ENCODE assay signal across 19 cellular contexts in genomic region chr2:11566383-11566782, GRCh38. TPM values are rescaled to one million over a fixed set of nuclear protein-coding genes. Genes with fewer than 3 reads are reported as not detected.
A peak's percentile ranks its signal among the peaks of the same experiment; 100 is the strongest.
DNase-seq lines count a peak whose midpoint lies in the region; ATAC-seq, FAIRE-seq and TF ChIP-seq lines count a peak whose summit lies in the region.
"Had no signal": no experiment of that assay in that cellular context is flagged by ENCODE, and none has a peak within 500 bp of the region (broad histone marks: within the 10 kb centered on the region; RNA-seq: fewer than 3 reads in every experiment).

No MANE protein-coding gene starts in this region.

- no peaks in the 10 kb centered on the region for H3K79me2 ChIP-seq in K562 (ENCODE audit: control insufficient read depth, insufficient read depth, low read length)

- POLR2A ChIA-PET in K562 (lab: Yijun Ruan, JAX): interaction anchor here (1.4 kb wide), 1 partner anchor 16 kb away, joined by 3 read pairs; no protein-coding TSS in a partner anchor

- H3K27me3 Mint-ChIP-seq in activated CD8-positive, alpha-beta memory T cell treated with anti-CD3 and anti-CD28 coated beads, Interleukin-2, amount 10 ng/mL, durations not matched to agents 7 days and 5 days: peaks cover 7% of the 10 kb centered on the region

- CTCF ChIA-PET in K562 (lab: Yijun Ruan, JAX; ENCODE audit: low intra/inter-chr PET ratio): no interaction called here
- CTCF ChIA-PET in activated CD8-positive, alpha-beta memory T cell treated with anti-CD3 and anti-CD28 coated beads, Interleukin-2, amount 10 ng/mL, durations not matched to agents 7 days and 5 days (lab: Charles Lee): interaction anchor here (0.6 kb wide), 1 partner anchor 17 kb away, joined by 3 read pairs; no protein-coding TSS in a partner anchor

- H3K9me1 ChIP-seq in K562 (ENCODE audit: control insufficient read depth, insufficient read depth, low read length): no peaks in the 10 kb centered on the region

- H3K4me3 ChIP-seq in K562 (no peak overlapping the region), lower lobe of right lung (no peak overlapping the region), tibial artery (no peak overlapping the region)
- H3K4me3 ChIP-seq: GM12878, GM23248 had no signal

- no TSS peak for BruUV-seq in K562 (replicated peaks; lab: Mats Ljungman, UMichigan)

- H3K9ac ChIP-seq in K562 (ENCODE audit: insufficient read depth in 1 of 2, low read depth in 2 of 2, low read length in 2 of 2): no peak overlapping the region
- H3K9ac ChIP-seq: GM23248 had no signal

- H2AFZ ChIP-seq in K562 (ENCODE audit: low read depth, low read length): no peak overlapping the region
- H2AFZ ChIP-seq: GM23248 had no signal

- H4K20me1 ChIP-seq in K562 (replicated peaks; ENCODE audit: control insufficient read depth, insufficient read depth, low read length): peaks cover 3% of the 10 kb centered on the region; the same call in 1 of the 2 replicates

- no peaks in the 10 kb centered on the region for H3K9me3 Mint-ChIP-seq in activated CD8-positive, alpha-beta memory T cell treated with anti-CD3 and anti-CD28 coated beads, Interleukin-2, amount 10 ng/mL, durations not matched to agents 7 days and 5 days (ENCODE audit: low read depth)
- H3K9me3 Mint-ChIP-seq: CD4-positive, alpha-beta T cell had no signal

- TF ChIP-seq EP300 in K562 (IDR thresholded peaks at IDR 0.05; ENCODE audit: low read length): no peak

- H3K36me3 ChIP-seq in K562 (ENCODE audit: control insufficient read depth, insufficient read depth, low read length): no peaks in the 10 kb centered on the region
- H3K36me3 ChIP-seq in lower lobe of right lung: no peaks in the 10 kb centered on the region
- no peaks in the 10 kb centered on the region for H3K36me3 ChIP-seq in tibial artery

- no peak for TF ChIP-seq RAD21 in K562 (CRISPR knock-in tag; conservative IDR thresholded peaks at IDR 0.05 in 1 of 2, IDR thresholded peaks at IDR 0.05 in 1 of 2)

- no peak overlapping the region for H3K4me3 Mint-ChIP-seq in activated CD8-positive, alpha-beta memory T cell treated with anti-CD3 and anti-CD28 coated beads, Interleukin-2, amount 10 ng/mL, durations not matched to agents 7 days and 5 days
- H3K4me3 Mint-ChIP-seq: B cell; CD4-positive, alpha-beta T cell had no signal

- H3K27me3 ChIP-seq in K562 (ENCODE audit: control insufficient read depth in 2 of 2, insufficient read depth in 2 of 2, low read length in 2 of 2) (peaks cover 16 to 49% of the 10 kb centered on the region in 2 experiments; a peak in 4 of 5 replicates), lower lobe of right lung (ENCODE audit: low read depth) (no peaks in the 10 kb centered on the region), tibial artery (peaks cover 0 to 15% of the 10 kb centered on the region in 2 donors)

- intact Hi-C loops in K562 (cut with micrococcal nuclease) (no loop called here), lower lobe of right lung (cut with DNase I) (no loop called here), posterior vena cava (cut with DNase I) (no loop called here), tibial artery (cut with DNase I; ENCODE audit: low total_unique reads) (no loop called here)

- FAIRE-seq in K562 (lab: Jason Lieb, UNC): no peak
- FAIRE-seq: A204.1, GM12878, GM18507, H54 had no signal

- no peaks in the 10 kb centered on the region for H3K4me1 Mint-ChIP-seq in activated CD8-positive, alpha-beta memory T cell treated with anti-CD3 and anti-CD28 coated beads, Interleukin-2, amount 10 ng/mL, durations not matched to agents 7 days and 5 days
- H3K4me1 Mint-ChIP-seq: B cell had no signal

- H3K36me3 Mint-ChIP-seq in activated CD8-positive, alpha-beta memory T cell treated with anti-CD3 and anti-CD28 coated beads, Interleukin-2, amount 10 ng/mL, durations not matched to agents 7 days and 5 days: no peaks in the 10 kb centered on the region

- in situ Hi-C loops in K562 (cut with MboI): no loop called here

- WGBS in K562 (ENCODE audit: insufficient coverage, low coverage, missing lambda C conversion rate): 7% methylated on average over 14 of the region's 14 CpGs

- TF ChIP-seq POLR2A in K562 (conservative IDR thresholded peaks at IDR 0.05): no peak

- H3K9me3 ChIP-seq in K562 (replicated peaks; ENCODE audit: control insufficient read depth, insufficient read depth, low read depth, low read length) (no peaks in the 10 kb centered on the region), lower lobe of right lung (no peaks in the 10 kb centered on the region), tibial artery (no peaks in the 10 kb centered on the region)

- H3K4me2 ChIP-seq in K562 (ENCODE audit: insufficient read depth, low read length): no peak overlapping the region

- TF ChIP-seq CTCF in K562 (IDR thresholded peaks at IDR 0.05 in 2 of 3, conservative IDR thresholded peaks at IDR 0.05 in 1 of 3; ENCODE audit: insufficient read depth in 2 of 3, low read depth in 1 of 3, low read length in 3 of 3) (no peak), lower lobe of right lung (IDR thresholded peaks at IDR 0.05) (no peak), tibial artery (IDR thresholded peaks at IDR 0.05) (no peak)

- H3K27ac ChIP-seq in K562 (ENCODE audit: extremely low read depth, low read depth, low read length): no peak overlapping the region
- no peak overlapping the region for H3K27ac ChIP-seq in lower lobe of right lung
- H3K27ac ChIP-seq in tibial artery: no peak overlapping the region
- H3K27ac ChIP-seq: GM23248 had no signal

- ATAC-seq in K562 (no peak), lower lobe of right lung (no peak), HG02981 (IDR thresholded peaks at IDR 0.05; ENCODE audit: unreplicated experiment) (no peak)
- ATAC-seq in activated CD8-positive, alpha-beta memory T cell treated with anti-CD3 and anti-CD28 coated beads, Interleukin-2, amount 10 ng/mL, durations not matched to agents 7 days and 5 days: no peak
- ATAC-seq: GM12878 had no signal

- DNase-seq in K562 (ENCODE audit: extremely low read depth in 1 of 4, low spot score in 3 of 4) (peak in 1 of 4 experiments; percentile 27), lower lobe of right lung (peak; percentile 26), posterior vena cava (ENCODE audit: low spot score) (peak; percentile 62), tibial artery (peak; percentile 14 to 44), medulla oblongata (ENCODE audit: extremely low spot score) (no peak)
- DNase-seq in activated CD8-positive, alpha-beta memory T cell treated with anti-CD3 and anti-CD28 coated beads, Interleukin-2, amount 10 ng/mL, durations not matched to agents 7 days and 5 days: no peak
- no peak for DNase-seq in activated naive CD4-positive, alpha-beta T cell treated with Interleukin-2 at 50 U/mL for 16 hours
- DNase-seq: C1 segment of cervical spinal cord; Calu3; CD4-positive, alpha-beta T cell; DMS79; GM23248 had no signal

- peaks cover 6 to 13% of the 10 kb centered on the region in 2 experiments; a peak in 3 of 5 replicates for H3K4me1 ChIP-seq in K562 (replicated peaks in 1 of 2; ENCODE audit: control insufficient read depth in 2 of 2, insufficient read depth in 2 of 2, low read length in 2 of 2)
- no peaks in the 10 kb centered on the region for H3K4me1 ChIP-seq in lower lobe of right lung
- no peaks in the 10 kb centered on the region for H3K4me1 ChIP-seq in tibial artery

- no peak overlapping the region for H3K27ac Mint-ChIP-seq in activated CD8-positive, alpha-beta memory T cell treated with anti-CD3 and anti-CD28 coated beads, Interleukin-2, amount 10 ng/mL, durations not matched to agents 7 days and 5 days
- H3K27ac Mint-ChIP-seq: B cell; CD4-positive, alpha-beta T cell had no signal

TF ChIP-seq in K562, 482 proteins besides CTCF, POLR2A, EP300 and RAD21 (continues in another document):
- TF ChIP-seq FOXK1 (CRISPR knock-in tag; IDR thresholded peaks at IDR 0.05; ENCODE audit: borderline replicate concordance) (no peak), ZNF766 (CRISPR knock-in tag; conservative IDR thresholded peaks at IDR 0.05) (no peak), ZNF77 (CRISPR knock-in tag; IDR thresholded peaks at IDR 0.05) (no peak), PHB (CRISPR knock-in tag; IDR thresholded peaks at IDR 0.05) (no peak), MAFG (tag; conservative IDR thresholded peaks at IDR 0.05) (peak; percentile 32; the same call in 1 of the 2 replicates), MED1 (CRISPR knock-in tag; IDR thresholded peaks at IDR 0.05; ENCODE audit: borderline replicate concordance) (no peak), HDGF (IDR thresholded peaks at IDR 0.05) (no peak), OTX1 (CRISPR knock-in tag; IDR thresholded peaks at IDR 0.05) (no peak), NFE2 (IDR thresholded peaks at IDR 0.05; ENCODE audit: low read depth) (peak; percentile 16; the same call in 1 of the 2 replicates), RFX1 (IDR thresholded peaks at IDR 0.05) (no peak), XRCC3 (IDR thresholded peaks at IDR 0.05) (no peak), TCF7L2 (IDR thresholded peaks at IDR 0.05; ENCODE audit: low read depth, low read length) (no peak)

RNA-seq across cellular contexts. Expression of gene GREB1, which starts 32.5 kb away (rescaled TPM):
- 0.21 and 0.90 TPM in 2 replicates for total RNA-seq in K562 (2011; cell fraction: chromatin; rRNA removed; ENCODE audit: low replicate concordance)
- 0.33 and 1.2 TPM in 2 replicates for total RNA-seq in K562 (2011; cell fraction: nucleolus; rRNA removed)
- total RNA-seq in K562 (2011; cell fraction: nucleoplasm; rRNA removed): not detected in 2 replicates
- total RNA-seq in K562 (2014; rRNA removed) (0.65 TPM in 1 of 2 replicates, not detected in the other), K562 (2014; rRNA removed; fragmentation: Illumina TruSeq; extraction: Trizol) (0.44 TPM in 1 of 2 replicates, not detected in the other), K562 (2015; rRNA removed; fragmentation: Illumina TruSeq; extraction: Trizol) (0.07 and 0.19 TPM in 2 replicates), K562 (2021) (0.42 and 1.3 TPM in 2 replicates), lower lobe of right lung (2.3 TPM), posterior vena cava (10 to 100 TPM in 1 of 2 donors, 1 to 10 TPM in 1; 7.4 to 15.4 TPM)
- polyA plus RNA-seq in K562 (2011; rRNA removed) (0.07 and 0.22 TPM in 2 replicates), K562 (2014; fragmentation: Illumina TruSeq; extraction: Trizol) (0.07 and 0.09 TPM in 2 replicates), K562 (2014; fragmentation: Nextera tagmentation; extraction: Ambion mirVana) (under 1 TPM; 0.04 to 0.11 TPM), K562 (2014; rRNA removed) (0.58 and 0.86 TPM in 2 replicates)
- 0.15 and 0.21 TPM in 2 replicates for polyA plus RNA-seq in K562 (2011; cell fraction: cytosol; rRNA removed)
- 0.04 and 0.13 TPM in 2 replicates for polyA plus RNA-seq in K562 (2011; cell fraction: nucleus; rRNA removed)
- 0.15 and 0.16 TPM in 2 replicates for polyA plus RNA-seq in K562 (2012)
- polyA minus RNA-seq in K562 (2011; rRNA and poly(A)+ RNA removed): not detected in 2 replicates
- polyA minus RNA-seq in K562 (2011; cell fraction: cytosol; rRNA and poly(A)+ RNA removed): not detected in 2 replicates
- polyA minus RNA-seq in K562 (2011; cell fraction: nucleus; rRNA and poly(A)+ RNA removed): not detected in 2 replicates
- 1 to 10 TPM in 1 of 2 experiments, under 1 TPM in 1; 0.91 to 1.4 TPM for total RNA-seq in activated CD8-positive, alpha-beta memory T cell treated with anti-CD3 and anti-CD28 coated beads, Interleukin-2, amount 10 ng/mL, durations not matched to agents 7 days and 5 days
- total RNA-seq: GM23248, HT-29 had no signal
- polyA plus RNA-seq: GM23248 had no signal

Comparison
In these comparisons a context has a peak if more than half of its experiments do, and no peak if none do; other contexts are left out.
1. DNase-seq: peak in lower lobe of right lung (single experiment), posterior vena cava (single experiment) and tibial artery (2 of 2); none in activated CD8-positive, alpha-beta memory T cell treated with anti-CD3 and anti-CD28 coated beads, Interleukin-2, amount 10 ng/mL, durations not matched to agents 7 days and 5 days (single experiment), medulla oblongata (single experiment) and activated naive CD4-positive, alpha-beta T cell treated with Interleukin-2 at 50 U/mL for 16 hours (single experiment).